In genomic region chr17:63285566-63285965, GRCh38 we compare ENCODE assay signal across 28 cellular contexts.
"Had no signal": no experiment of that assay in that cellular context is flagged by ENCODE, and none has a peak within 500 bp of the region (broad histone marks: within the 10 kb centered on the region; RNA-seq: fewer than 3 reads in every experiment).

No MANE protein-coding gene starts in this region.

- H3K27me3 ChIP-seq: left lung, ovary, right atrium auricular region, right lobe of liver, tibial nerve, vagina had no signal

- H3K4me3 Mint-ChIP-seq: immature natural killer cell; memory B cell; naive thymus-derived CD4-positive, alpha-beta T cell; natural killer cell treated with Interleukin-12 subunit alpha and Interleukin-12 subunit beta and Interleukin-15 and Interleukin-18, amount 100 ng/mL, for 72 hours; stimulated activated memory B cell treated with anti-CD40 and anti-IgM and Interleukin-4, amounts not matched to agents 10 μg/mL and 1 μg/mL and 100 μg/mL, for 72 hours; stimulated activated naive CD8-positive, alpha-beta T cell treated with anti-CD3 and anti-CD28 coated beads, Interleukin-15, amount 100 ng/mL, for 72 hours; type B pancreatic cell had no signal

- H3K27me3 Mint-ChIP-seq: memory B cell; natural killer cell treated with Interleukin-12 subunit alpha and Interleukin-12 subunit beta and Interleukin-15 and Interleukin-18, amount 100 ng/mL, for 72 hours; progenitor cell of endocrine pancreas; stimulated activated memory B cell treated with anti-CD40 and anti-IgM and Interleukin-4, amounts not matched to agents 10 μg/mL and 1 μg/mL and 100 μg/mL, for 72 hours; stimulated activated naive CD8-positive, alpha-beta T cell treated with anti-CD3 and anti-CD28 coated beads, Interleukin-15, amount 100 ng/mL, for 72 hours; type B pancreatic cell had no signal

- H3K4me1 Mint-ChIP-seq: immature natural killer cell; stimulated activated naive CD8-positive, alpha-beta T cell treated with anti-CD3 and anti-CD28 coated beads, Interleukin-15, amount 100 ng/mL, for 72 hours had no signal

- H3K4me1 ChIP-seq: left lung, lower lobe of right lung, right atrium auricular region, right lobe of liver, tibial nerve, vagina had no signal

- DNase-seq: hypothalamus; immature natural killer cell; kidney; left colon; left lung; lower lobe of right lung; midbrain; mucosa of descending colon; naive thymus-derived CD4-positive, alpha-beta T cell; ovary; right lobe of liver; stimulated activated CD4-positive, alpha-beta T cell treated with anti-CD3 and anti-CD28 coated beads, Interleukin-1b, Interleukin-23, amount 100 ng/mL, for 48 hours; stimulated activated CD4-positive, alpha-beta T cell treated with anti-CD3 and anti-CD28 coated beads, Interleukin-2, amount 100 ng/mL, for 48 hours; stimulated activated CD4-positive, alpha-beta T cell treated with anti-CD3 and anti-CD28 coated beads, Interleukin-4, amount 100 ng/mL, for 4 hours; stimulated activated CD8-positive, alpha-beta memory T cell treated with anti-CD3 and anti-CD28 coated beads, Interleukin-4, amount 100 ng/mL, for 48 hours; stimulated activated naive CD4-positive, alpha-beta T cell treated with Interleukin-2 at 50 U/mL for 16 hours; stimulated activated naive CD8-positive, alpha-beta T cell treated with anti-CD3 and anti-CD28 coated beads, Interleukin-15, amount 100 ng/mL, for 72 hours; substantia nigra had no signal

- H3K4me2 ChIP-seq: smooth muscle cell had no signal

- H3K27ac Mint-ChIP-seq: immature natural killer cell; memory B cell; naive thymus-derived CD4-positive, alpha-beta T cell; natural killer cell treated with Interleukin-12 subunit alpha and Interleukin-12 subunit beta and Interleukin-15 and Interleukin-18, amount 100 ng/mL, for 72 hours; progenitor cell of endocrine pancreas; stimulated activated memory B cell treated with anti-CD40 and anti-IgM and Interleukin-4, amounts not matched to agents 10 μg/mL and 1 μg/mL and 100 μg/mL, for 72 hours; stimulated activated naive CD8-positive, alpha-beta T cell treated with anti-CD3 and anti-CD28 coated beads, Interleukin-15, amount 100 ng/mL, for 72 hours; type B pancreatic cell had no signal

- FAIRE-seq: islet of Langerhans, kidney had no signal

- H3K4me3 ChIP-seq: left lung, lower lobe of right lung, mucosa of descending colon, ovary, right atrium auricular region, right lobe of liver, smooth muscle cell, tibial nerve, vagina had no signal

- H3K36me3 ChIP-seq: lower lobe of right lung, ovary, right atrium auricular region, right lobe of liver, vagina had no signal

- H3K9me3 ChIP-seq: ovary had no signal

- H3K27ac ChIP-seq: left lung, lower lobe of right lung, ovary, right atrium auricular region, right lobe of liver, tibial nerve, vagina had no signal
